ENCODE assay signal across 20 cellular contexts in genomic region chr3:63973406-63973805, GRCh38. TPM values are rescaled to one million over a fixed set of nuclear protein-coding genes. Genes with fewer than 3 reads are reported as not detected.
A peak's percentile ranks its signal among the peaks of the same experiment; 100 is the strongest.
DNase-seq lines count a peak whose midpoint lies in the region; ATAC-seq and TF ChIP-seq lines count a peak whose summit lies in the region.
"Had no signal": no experiment of that assay in that cellular context is flagged by ENCODE, and none has a peak within 500 bp of the region (broad histone marks: within the 10 kb centered on the region; RNA-seq: fewer than 3 reads in every experiment).

No MANE protein-coding gene starts in this region.

- H3K27me3 ChIP-seq in upper lobe of right lung = no peaks in the 10 kb centered on the region
- H3K27me3 ChIP-seq: brain microvascular endothelial cell had no signal

- no peaks in the 10 kb centered on the region for H3K9me3 Mint-ChIP-seq in activated naive CD4-positive, alpha-beta T cell treated with anti-CD3 and anti-CD28 coated beads, Interleukin-2, amount 50 U/mL, for 24 hours
- H3K9me3 Mint-ChIP-seq in activated naive CD8-positive, alpha-beta T cell (ENCODE audit: low read depth) = no peaks in the 10 kb centered on the region
- H3K9me3 Mint-ChIP-seq in memory B cell = no peaks in the 10 kb centered on the region
- H3K9me3 Mint-ChIP-seq: stimulated activated effector memory CD8-positive, alpha-beta T cell treated with anti-CD3 and anti-CD28 coated beads, Interleukin-12 subunit alpha, Interleukin-12 subunit beta, amount 100 ng/mL, for 72 hours had no signal

- H3K9me3 ChIP-seq in upper lobe of right lung = no peaks in the 10 kb centered on the region
- H3K9me3 ChIP-seq: left ventricle myocardium inferior, mucosa of descending colon had no signal

- H3K27ac ChIP-seq in upper lobe of right lung = no peak overlapping the region
- H3K27ac ChIP-seq: coronary artery, HL-60, left ventricle myocardium inferior had no signal

- no peaks in the 10 kb centered on the region for H3K27me3 Mint-ChIP-seq in activated naive CD4-positive, alpha-beta T cell treated with anti-CD3 and anti-CD28 coated beads, Interleukin-2, amount 50 U/mL, for 24 hours
- H3K27me3 Mint-ChIP-seq in activated naive CD8-positive, alpha-beta T cell = no peaks in the 10 kb centered on the region
- H3K27me3 Mint-ChIP-seq in memory B cell = no peaks in the 10 kb centered on the region

- H3K4me1 ChIP-seq in upper lobe of right lung = peaks cover 80% of the 10 kb centered on the region

- H3K4me3 ChIP-seq in upper lobe of right lung = no peak overlapping the region
- H3K4me3 ChIP-seq: coronary artery, GM23248, left ventricle myocardium inferior, mucosa of descending colon had no signal

- intact Hi-C loops in upper lobe of right lung (cut with DNase I) = no loop called here

- DNase-seq in activated naive CD4-positive, alpha-beta T cell (lab: John Stamatoyannopoulos, UW) = no peak
- DNase-seq in memory B cell (ENCODE audit: low spot score in 2 of 2) (no peak), upper lobe of right lung (no peak), NCI-H2107 treated with DMSO at 0.1 percent for 48 hours (lab: John Stamatoyannopoulos, UW; ENCODE audit: unreplicated experiment) (no peak), H4 (ENCODE audit: low spot score) (no peak)
- DNase-seq: activated CD8-positive, alpha-beta memory T cell treated with anti-CD3 and anti-CD28 coated beads, Interleukin-2, amount 50 U/mL, for 4 hours; activated naive CD4-positive, alpha-beta T cell treated with anti-CD3 and anti-CD28 coated beads, Interleukin-2, amount 50 U/mL, for 16 hours; brain microvascular endothelial cell; DMS79 treated with DMSO at 0.1 percent for 48 hours; GM23248; left ventricle myocardium inferior; mucosa of descending colon; NCI-H524 treated with DMSO at 0.1 percent for 48 hours; occipital lobe had no signal

- TF ChIP-seq CTCF in upper lobe of right lung (IDR thresholded peaks at IDR 0.05) = no peak

- peak overlapping the region; percentile 63 for H3K27ac Mint-ChIP-seq in activated naive CD4-positive, alpha-beta T cell treated with anti-CD3 and anti-CD28 coated beads, Interleukin-2, amount 50 U/mL, for 24 hours
- peak overlapping the region; percentile 94 for H3K27ac Mint-ChIP-seq in activated naive CD8-positive, alpha-beta T cell
- peak overlapping the region; percentile 21 for H3K27ac Mint-ChIP-seq in memory B cell

- no peak for ATAC-seq in memory B cell (ENCODE audit: low read depth)
- ATAC-seq in upper lobe of right lung = peak; percentile 44
- ATAC-seq in GM21825 (IDR thresholded peaks at IDR 0.05; ENCODE audit: unreplicated experiment) = no peak
- ATAC-seq: mucosa of descending colon; stimulated activated effector memory CD8-positive, alpha-beta T cell treated with anti-CD3 and anti-CD28 coated beads, Interleukin-12 subunit alpha, Interleukin-12 subunit beta, amount 100 ng/mL, for 72 hours had no signal

- H3K36me3 Mint-ChIP-seq in activated naive CD4-positive, alpha-beta T cell treated with anti-CD3 and anti-CD28 coated beads, Interleukin-2, amount 50 U/mL, for 24 hours = peaks cover 4% of the 10 kb centered on the region
- H3K36me3 Mint-ChIP-seq in activated naive CD8-positive, alpha-beta T cell = peaks cover 11% of the 10 kb centered on the region
- peaks cover 9% of the 10 kb centered on the region for H3K36me3 Mint-ChIP-seq in memory B cell

- H3K36me3 ChIP-seq in upper lobe of right lung = no peaks in the 10 kb centered on the region
- H3K36me3 ChIP-seq: brain microvascular endothelial cell, left ventricle myocardium inferior had no signal

- peaks cover 98% of the 10 kb centered on the region for H3K4me1 Mint-ChIP-seq in activated naive CD4-positive, alpha-beta T cell treated with anti-CD3 and anti-CD28 coated beads, Interleukin-2, amount 50 U/mL, for 24 hours
- peaks cover 97% of the 10 kb centered on the region for H3K4me1 Mint-ChIP-seq in activated naive CD8-positive, alpha-beta T cell (ENCODE audit: low read depth)
- peaks cover 40% of the 10 kb centered on the region for H3K4me1 Mint-ChIP-seq in memory B cell

- no peak overlapping the region for H3K4me3 Mint-ChIP-seq in activated naive CD4-positive, alpha-beta T cell treated with anti-CD3 and anti-CD28 coated beads, Interleukin-2, amount 50 U/mL, for 24 hours
- peak overlapping the region; percentile 39 for H3K4me3 Mint-ChIP-seq in activated naive CD8-positive, alpha-beta T cell
- no peak overlapping the region for H3K4me3 Mint-ChIP-seq in memory B cell

RNA-seq across cellular contexts. Expression of gene PSMD6, which starts 49.9 kb away (rescaled TPM):
- 52.2 TPM for total RNA-seq in upper lobe of right lung
- 102 and 104 TPM in 2 replicates for total RNA-seq in H4 (2014; rRNA removed; shearing (Covaris generic))

Comparison
In these comparisons a context has a peak if more than half of its experiments do, and no peak if none do; other contexts are left out.
1. H3K27ac Mint-ChIP-seq: peak in every context shown above with its lines; median percentile 94 in activated naive CD8-positive, alpha-beta T cell; 63 in activated naive CD4-positive, alpha-beta T cell treated with anti-CD3 and anti-CD28 coated beads, Interleukin-2, amount 50 U/mL, for 24 hours; 21 in memory B cell.